Comparison of ENCODE assay signal across 8 cellular contexts in genomic region chr2:171893824-171894611, GRCh38. TPM values are rescaled to one million over a fixed set of nuclear protein-coding genes. Genes with fewer than 3 reads are reported as not detected.
DNase-seq lines count a peak whose midpoint lies in the region; ATAC-seq and TF ChIP-seq lines count a peak whose summit lies in the region.

SLC25A12 (minus strand) TSS chr2:171894244; CDS start chr2:171894214, 30 bp downstream.

- TF ChIP-seq CTCF in astrocyte of the cerebellum (IDR thresholded peaks at IDR 0.05; ENCODE audit: low read depth, low read length, missing control alignments): no peak

- peak; percentile 89 for TF ChIP-seq POLR2A in GM18505 (IDR thresholded peaks at IDR 0.05; ENCODE audit: borderline replicate concordance, extremely low read depth, insufficient read depth, insufficient read length)

- DNase-seq in NCI-H1930 (lab: John Stamatoyannopoulos, UW) (peak; percentile 67 to 86), T1000 (lab: John Stamatoyannopoulos, UW) (peak; percentile 59), astrocyte of the cerebellum (ENCODE audit: low read depth) (peak; percentile 27), hippocampal formation (lab: John Stamatoyannopoulos, UW) (peak; percentile 60 to 72), retina (peak; percentile 95), aorta (peak; percentile 87 to 94)

- H3K4me1 ChIP-seq in aorta (ENCODE audit: control insufficient read depth in 1 of 2, insufficient read depth in 2 of 2, low read length in 2 of 2): no peaks in the 10 kb centered on the region

- in situ Hi-C loops in astrocyte of the cerebellum (cut with HindIII; ENCODE audit: low sequenced_read_pairs): no loop called here

- H3K27me3 ChIP-seq in aorta (ENCODE audit: control insufficient read depth in 1 of 2, insufficient read depth in 2 of 2, low read length in 1 of 2): no peaks in the 10 kb centered on the region

- no peaks in the 10 kb centered on the region for H3K36me3 ChIP-seq in aorta (ENCODE audit: control insufficient read depth in 1 of 2, insufficient read depth in 2 of 2, low read length in 1 of 2)

- intact Hi-C loops in aorta (cut with DNase I): loop anchor here in 1 of 2 donors (2.0 kb wide), 1 partner anchor 29 kb away; the partner anchor contains the start of gene HAT1

- peak within 1 kb of the TSS in 1 of 2 donors; percentile 53 for H3K27ac ChIP-seq in aorta (ENCODE audit: low read depth in 1 of 2, low read length in 2 of 2)

- peak within 1 kb of the TSS; percentile 86 for H3K4me3 ChIP-seq in astrocyte of the cerebellum (ENCODE audit: low read depth, low read length)
- H3K4me3 ChIP-seq in aorta (ENCODE audit: low read length in 2 of 2): peak within 1 kb of the TSS; percentile 75 to 78

- no peaks in the 10 kb centered on the region for H3K9me3 ChIP-seq in aorta (ENCODE audit: control insufficient read depth, low read length)

- 1% methylated on average over 48 to 63 of the region's 63 CpGs for WGBS in aorta, 2 donors

- ATAC-seq in GM18505 (IDR thresholded peaks at IDR 0.05; ENCODE audit: unreplicated experiment): peak; percentile 91
- peak; percentile 85 for ATAC-seq in HG02884 (IDR thresholded peaks at IDR 0.05; ENCODE audit: unreplicated experiment)
- peak; percentile 97 for ATAC-seq in aorta (ENCODE audit: low FRiP score)

RNA-seq across cellular contexts. Expression of gene SLC25A12, which starts in this region (rescaled TPM):
- total RNA-seq in aorta: 10 to 100 TPM; 24.1 to 34.6 TPM
- 10 to 100 TPM; 10.8 to 27.6 TPM for polyA plus RNA-seq in aorta

Comparison
In these comparisons a context has a peak if more than half of its experiments do, and no peak if none do; other contexts are left out.
1. DNase-seq: peak in every context shown above with its lines; median percentile 95 in retina; 90 in aorta; 76 in NCI-H1930; 66 in hippocampal formation; 59 in T1000; 27 in astrocyte of the cerebellum.